In genomic region chr14:39114073-39114838, GRCh38 we compare ENCODE assay signal across 8 cellular contexts. TPM values are rescaled to one million over a fixed set of nuclear protein-coding genes. Genes with fewer than 3 reads are reported as not detected.
DNase-seq lines count a peak whose midpoint lies in the region; ATAC-seq, FAIRE-seq and TF ChIP-seq lines count a peak whose summit lies in the region.

Gene GEMIN2 (plus strand): TSS chr14:39114323. CDS start chr14:39114339, 16 bp downstream.

- peaks cover 22% of the 10 kb centered on the region for H3K36me3 ChIP-seq in KOPT-K1 (ENCODE audit: insufficient read depth, low read length)
- peaks cover 0 to 18% (median 6%) of the 10 kb centered on the region in 3 donors for H3K36me3 ChIP-seq in esophagus squamous epithelium

- intact Hi-C loops in esophagus squamous epithelium (cut with DNase I) = loop anchor here (10.0 kb wide), 1 partner anchor 51 kb away; no protein-coding TSS in a partner anchor

- peak within 1 kb of the TSS; percentile 95 to 96 for H3K4me3 Mint-ChIP-seq in activated T-cell treated with anti-CD3 and anti-CD28 coated beads, Interleukin-2, amount 50 U/mL, for 72 hours

- no peaks in the 10 kb centered on the region for H3K27me3 Mint-ChIP-seq in activated T-cell treated with anti-CD3 and anti-CD28 coated beads, Interleukin-2, amount 50 U/mL, for 72 hours (ENCODE audit: low read depth)

- FAIRE-seq in RCC 7860 (lab: Jason Lieb, UNC) = peak; percentile 74

- peak within 1 kb of the TSS; percentile 96 for H3K27ac Mint-ChIP-seq in activated T-cell treated with anti-CD3 and anti-CD28 coated beads, Interleukin-2, amount 50 U/mL, for 72 hours

- peak within 1 kb of the TSS; percentile 68 to 79 (median 71) for H3K4me3 ChIP-seq in esophagus squamous epithelium

- DNase-seq in DMS79 (lab: John Stamatoyannopoulos, UW) (peak; percentile 98), RCC 7860 (ENCODE audit: low spot score) (peak; percentile 81), esophagus squamous epithelium (lab: John Stamatoyannopoulos, UW) (peak; percentile 62), myocyte (ENCODE audit: low read depth) (peak; percentile 97)
- DNase-seq in activated T-cell treated with anti-CD3 and anti-CD28 coated beads, Interleukin-2, amount 50 U/mL, for 72 hours = peak; percentile 94
- peak; percentile 85 to 91 for DNase-seq in stimulated activated CD8-positive, alpha-beta memory T cell treated with anti-CD3 and anti-CD28 coated beads, Interleukin-7, amount 100 ng/mL, for 48 hours (ENCODE audit: extremely low read depth in 1 of 2, low read depth in 1 of 2)

- WGBS in esophagus squamous epithelium, 2 donors = 1 to 2% methylated on average over 19 to 35 of the region's 40 CpGs

- H3K9me3 ChIP-seq in KOPT-K1 (ENCODE audit: insufficient read depth, low read length, poor library complexity, severe bottlenecking) (no peaks in the 10 kb centered on the region), esophagus squamous epithelium (no peaks in the 10 kb centered on the region)

- peak; percentile 82 for ATAC-seq in GM21786 (IDR thresholded peaks at IDR 0.05; ENCODE audit: unreplicated experiment)
- peak; percentile 97 to 99 for ATAC-seq in activated T-cell treated with anti-CD3 and anti-CD28 coated beads, Interleukin-2, amount 50 U/mL, for 72 hours (replicated peaks in 1 of 2)

- TF ChIP-seq POLR2A in esophagus squamous epithelium (IDR thresholded peaks at IDR 0.05) = peak in 2 of 4 donors; percentile 49 to 66

- TF ChIP-seq CTCF in esophagus squamous epithelium (IDR thresholded peaks at IDR 0.05) = no peak

- peaks cover 48% of the 10 kb centered on the region for H3K4me1 Mint-ChIP-seq in activated T-cell treated with anti-CD3 and anti-CD28 coated beads, Interleukin-2, amount 50 U/mL, for 72 hours (ENCODE audit: low read depth)

- H3K9me3 Mint-ChIP-seq in activated T-cell treated with anti-CD3 and anti-CD28 coated beads, Interleukin-2, amount 50 U/mL, for 72 hours = no peaks in the 10 kb centered on the region

- H3K27me3 ChIP-seq in esophagus squamous epithelium = no peaks in the 10 kb centered on the region

- peaks cover 6 to 30% (median 7%) of the 10 kb centered on the region in 3 donors for H3K4me1 ChIP-seq in esophagus squamous epithelium

- peaks cover 1 to 4% of the 10 kb centered on the region in 2 donors for H3K36me3 Mint-ChIP-seq in activated T-cell treated with anti-CD3 and anti-CD28 coated beads, Interleukin-2, amount 50 U/mL, for 72 hours (ENCODE audit: insufficient read depth in 2 of 2)

- peak within 1 kb of the TSS; percentile 68 for H3K27ac ChIP-seq in KOPT-K1 (ENCODE audit: low read depth, low read length, poor library complexity, severe bottlenecking)
- H3K27ac ChIP-seq in esophagus squamous epithelium = peak within 1 kb of the TSS; percentile 81 to 92 (median 84)

RNA-seq across cellular contexts. Expression of gene GEMIN2, which starts in this region (rescaled TPM):
- 10 to 100 TPM; 25.5 to 27.2 TPM for total RNA-seq in activated T-cell treated with anti-CD3 and anti-CD28 coated beads, Interleukin-2, amount 50 U/mL, for 72 hours
- total RNA-seq in esophagus squamous epithelium (10 to 100 TPM in 3 of 4 donors, 1 to 10 TPM in 1; 9.7 to 19.8 (median 19.0) TPM), myocyte (21.1 and 37.9 TPM in 2 replicates)
- polyA plus RNA-seq in myocyte (2012) = 12.8 TPM

Comparison
In these comparisons a context has a peak if more than half of its experiments do, and no peak if none do; other contexts are left out.
1. Peak in every context shown above with its lines: DNase-seq, ATAC-seq, H3K4me3 ChIP-seq and H3K27ac ChIP-seq.